In the genomic region with DNA sequence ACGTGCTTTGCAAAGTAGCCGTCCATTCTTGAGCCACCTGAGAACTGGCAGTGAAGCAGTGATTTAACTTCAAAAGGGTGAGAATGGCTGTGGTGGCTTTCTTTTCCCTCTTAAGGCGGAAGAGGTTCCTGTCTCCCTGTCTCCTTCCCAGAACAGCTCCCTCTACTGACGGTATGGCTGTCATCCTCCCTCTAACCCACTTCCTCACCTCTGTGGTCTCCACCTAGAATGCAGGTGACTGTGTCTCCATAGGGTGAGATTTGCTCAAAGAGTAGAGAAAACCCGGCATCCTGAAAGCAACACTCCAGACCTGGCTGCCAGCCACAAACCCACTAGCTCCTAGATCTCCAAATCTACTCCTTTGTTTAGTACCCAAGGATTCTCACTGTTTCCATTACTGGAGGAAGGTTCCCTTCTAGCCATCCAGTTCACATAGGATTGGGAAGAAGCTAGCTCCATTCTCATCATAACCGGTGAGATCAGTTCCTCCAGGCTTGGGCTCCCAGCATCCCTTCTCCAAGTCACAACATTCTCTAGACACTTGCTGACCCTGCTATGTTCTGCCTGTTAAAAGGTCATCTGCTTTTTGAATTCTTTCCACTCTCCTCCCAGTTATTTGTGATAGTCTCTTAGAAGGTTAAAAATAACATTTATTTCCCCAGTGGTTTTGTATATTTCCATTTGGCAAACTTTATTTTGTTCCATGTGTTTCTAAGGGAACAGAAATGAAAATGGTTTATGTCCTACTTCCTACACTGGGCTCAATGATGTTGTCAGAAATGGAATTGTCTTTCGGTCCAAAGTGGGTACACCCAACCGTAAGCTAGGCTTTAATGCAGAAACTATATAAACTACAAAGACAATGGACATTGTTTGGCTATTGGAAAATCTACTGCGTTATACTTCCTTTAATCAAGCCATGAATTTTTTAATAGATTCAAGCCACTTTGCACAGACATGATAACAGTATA, we compare ENCODE assay signal across 8 cellular contexts.
DNase-seq lines count a peak whose midpoint lies in the region; ATAC-seq and TF ChIP-seq lines count a peak whose summit lies in the region.

No MANE protein-coding gene starts in this region.

- peaks cover 47% of the 10 kb centered on the region for H3K4me1 Mint-ChIP-seq in activated CD8-positive, alpha-beta memory T cell treated with anti-CD3 and anti-CD28 coated beads, Interleukin-2, amount 10 ng/mL, durations not matched to agents 7 days and 5 days
- peaks cover 24% of the 10 kb centered on the region for H3K4me1 Mint-ChIP-seq in stimulated activated memory B cell treated with anti-CD40 and anti-IgM and Interleukin-4, amounts not matched to agents 10 μg/mL and 1 μg/mL and 100 μg/mL, for 72 hours

- no peaks in the 10 kb centered on the region for H3K79me2 ChIP-seq in OCI-LY3 (ENCODE audit: low read length)

- no peak overlapping the region for H3K4me3 Mint-ChIP-seq in activated CD8-positive, alpha-beta memory T cell treated with anti-CD3 and anti-CD28 coated beads, Interleukin-2, amount 10 ng/mL, durations not matched to agents 7 days and 5 days
- no peak overlapping the region for H3K4me3 Mint-ChIP-seq in stimulated activated memory B cell treated with anti-CD40 and anti-IgM and Interleukin-4, amounts not matched to agents 10 μg/mL and 1 μg/mL and 100 μg/mL, for 72 hours

- no peak overlapping the region for H3K27ac ChIP-seq in OCI-LY3 (ENCODE audit: low read length)

- H3K4me1 ChIP-seq in OCI-LY3 (ENCODE audit: low read length): peaks cover 11% of the 10 kb centered on the region

- no peaks in the 10 kb centered on the region for H3K9me3 ChIP-seq in OCI-LY3 (ENCODE audit: insufficient read depth, low read length)

- CTCF ChIA-PET in activated CD8-positive, alpha-beta memory T cell treated with anti-CD3 and anti-CD28 coated beads, Interleukin-2, amount 10 ng/mL, durations not matched to agents 7 days and 5 days (lab: Charles Lee): interaction anchor here (1.1 to 3.2 kb wide), 6 partner anchors 16 to 498 kb away, joined by 3 to 14 read pairs (median 4); no protein-coding TSS in a partner anchor

- peak overlapping the region; percentile 93 for H3K27ac Mint-ChIP-seq in activated CD8-positive, alpha-beta memory T cell treated with anti-CD3 and anti-CD28 coated beads, Interleukin-2, amount 10 ng/mL, durations not matched to agents 7 days and 5 days
- peak overlapping the region; percentile 2 for H3K27ac Mint-ChIP-seq in stimulated activated memory B cell treated with anti-CD40 and anti-IgM and Interleukin-4, amounts not matched to agents 10 μg/mL and 1 μg/mL and 100 μg/mL, for 72 hours

- H3K36me3 ChIP-seq in OCI-LY3 (replicated peaks; ENCODE audit: low read depth, low read length): no peaks in the 10 kb centered on the region

- H2AFZ ChIP-seq in OCI-LY3 (ENCODE audit: low read depth, low read length): peak overlapping the region; percentile 46; the same call in 1 of the 2 replicates

- no peak for ATAC-seq in activated CD8-positive, alpha-beta memory T cell treated with anti-CD3 and anti-CD28 coated beads, Interleukin-2, amount 10 ng/mL, durations not matched to agents 7 days and 5 days
- ATAC-seq in stimulated activated memory B cell treated with anti-CD40 and anti-IgM and Interleukin-4, amounts not matched to agents 10 μg/mL and 1 μg/mL and 100 μg/mL, for 72 hours: no peak
- no peak for ATAC-seq in GM18909 (IDR thresholded peaks at IDR 0.05; ENCODE audit: poor library complexity, unreplicated experiment)
- no peak for ATAC-seq in GM21529 (IDR thresholded peaks at IDR 0.05; ENCODE audit: unreplicated experiment)

- peak; percentile 57 for TF ChIP-seq CTCF in OCI-LY3 (IDR thresholded peaks at IDR 0.05; ENCODE audit: low read depth, low read length)

- peak; percentile 49 for DNase-seq in activated CD8-positive, alpha-beta memory T cell treated with anti-CD3 and anti-CD28 coated beads, Interleukin-2, amount 10 ng/mL, durations not matched to agents 7 days and 5 days
- DNase-seq in activated CD8-positive, alpha-beta memory T cell treated with anti-CD3 and anti-CD28 coated beads, Interleukin-2, amount 50 U/mL, for 48 hours: no peak
- DNase-seq in fibroblast of peridontal ligament (ENCODE audit: extremely low read depth) (peak; percentile 32), OCI-M2 (lab: John Stamatoyannopoulos, UW; ENCODE audit: unreplicated experiment) (no peak)

- H3K9ac ChIP-seq in OCI-LY3 (ENCODE audit: low read length): no peak overlapping the region

- no peaks in the 10 kb centered on the region for H3K27me3 Mint-ChIP-seq in activated CD8-positive, alpha-beta memory T cell treated with anti-CD3 and anti-CD28 coated beads, Interleukin-2, amount 10 ng/mL, durations not matched to agents 7 days and 5 days
- H3K27me3 Mint-ChIP-seq in stimulated activated memory B cell treated with anti-CD40 and anti-IgM and Interleukin-4, amounts not matched to agents 10 μg/mL and 1 μg/mL and 100 μg/mL, for 72 hours: no peaks in the 10 kb centered on the region

- no peak overlapping the region for H3K4me3 ChIP-seq in OCI-LY3 (ENCODE audit: low read length)

- H3K27me3 ChIP-seq in OCI-LY3 (ENCODE audit: low read depth, low read length): no peaks in the 10 kb centered on the region

- no peaks in the 10 kb centered on the region for H4K20me1 ChIP-seq in OCI-LY3 (ENCODE audit: insufficient read depth, low read length)

- peaks cover 3% of the 10 kb centered on the region for H3K36me3 Mint-ChIP-seq in activated CD8-positive, alpha-beta memory T cell treated with anti-CD3 and anti-CD28 coated beads, Interleukin-2, amount 10 ng/mL, durations not matched to agents 7 days and 5 days
- H3K36me3 Mint-ChIP-seq in stimulated activated memory B cell treated with anti-CD40 and anti-IgM and Interleukin-4, amounts not matched to agents 10 μg/mL and 1 μg/mL and 100 μg/mL, for 72 hours: no peaks in the 10 kb centered on the region

- H3K4me2 ChIP-seq in OCI-LY3 (ENCODE audit: low read length): no peak overlapping the region

- H3K9me3 Mint-ChIP-seq in activated CD8-positive, alpha-beta memory T cell treated with anti-CD3 and anti-CD28 coated beads, Interleukin-2, amount 10 ng/mL, durations not matched to agents 7 days and 5 days (ENCODE audit: low read depth): no peaks in the 10 kb centered on the region
- no peaks in the 10 kb centered on the region for H3K9me3 Mint-ChIP-seq in stimulated activated memory B cell treated with anti-CD40 and anti-IgM and Interleukin-4, amounts not matched to agents 10 μg/mL and 1 μg/mL and 100 μg/mL, for 72 hours

Comparison
In these comparisons a context has a peak if more than half of its experiments do, and no peak if none do; other contexts are left out.
1. DNase-seq: peak in activated CD8-positive, alpha-beta memory T cell treated with anti-CD3 and anti-CD28 coated beads, Interleukin-2, amount 10 ng/mL, durations not matched to agents 7 days and 5 days (single experiment) and fibroblast of peridontal ligament (single experiment); none in activated CD8-positive, alpha-beta memory T cell treated with anti-CD3 and anti-CD28 coated beads, Interleukin-2, amount 50 U/mL, for 48 hours (single experiment) and OCI-M2 (single experiment).